1 cellular context compared by ENCODE assay signal in the genomic region with DNA sequence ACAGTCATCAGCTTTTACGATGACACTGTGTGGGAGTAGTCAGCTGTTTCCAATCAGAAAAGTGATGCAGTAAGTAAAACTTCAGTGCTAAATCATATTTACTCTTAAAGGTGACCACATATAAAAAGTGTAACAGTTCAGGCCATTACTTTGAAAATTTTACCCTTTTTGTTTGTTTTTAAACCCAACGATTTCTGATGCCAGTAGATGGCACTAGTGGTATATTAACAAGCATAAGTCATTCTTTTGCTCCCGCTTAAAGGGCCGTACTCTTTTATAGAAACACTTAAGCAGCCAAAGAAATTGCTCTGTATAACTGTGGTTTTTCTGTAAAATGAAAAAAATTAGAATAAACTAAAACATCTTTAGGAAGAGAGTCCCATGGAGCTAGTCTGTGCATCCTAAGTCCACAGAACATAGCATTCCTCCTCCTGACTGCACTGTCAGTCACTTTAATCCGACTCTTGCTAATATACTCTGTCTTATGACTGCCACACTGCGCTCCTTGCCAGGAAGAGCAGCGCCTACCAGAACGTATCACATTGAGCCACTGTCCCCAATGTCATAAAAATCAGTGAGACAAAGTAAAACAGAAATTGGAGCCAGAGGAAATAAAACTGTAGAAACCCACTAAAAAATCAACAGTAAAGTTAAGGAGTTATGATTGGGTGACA.
TF ChIP-seq lines count a peak whose summit lies in the region.

No MANE protein-coding gene starts in this region.

TF ChIP-seq in HEK293, 187 proteins besides CTCF, POLR2A, EP300 and RAD21 (continued from another document):
- TF ChIP-seq, protein P1, sequence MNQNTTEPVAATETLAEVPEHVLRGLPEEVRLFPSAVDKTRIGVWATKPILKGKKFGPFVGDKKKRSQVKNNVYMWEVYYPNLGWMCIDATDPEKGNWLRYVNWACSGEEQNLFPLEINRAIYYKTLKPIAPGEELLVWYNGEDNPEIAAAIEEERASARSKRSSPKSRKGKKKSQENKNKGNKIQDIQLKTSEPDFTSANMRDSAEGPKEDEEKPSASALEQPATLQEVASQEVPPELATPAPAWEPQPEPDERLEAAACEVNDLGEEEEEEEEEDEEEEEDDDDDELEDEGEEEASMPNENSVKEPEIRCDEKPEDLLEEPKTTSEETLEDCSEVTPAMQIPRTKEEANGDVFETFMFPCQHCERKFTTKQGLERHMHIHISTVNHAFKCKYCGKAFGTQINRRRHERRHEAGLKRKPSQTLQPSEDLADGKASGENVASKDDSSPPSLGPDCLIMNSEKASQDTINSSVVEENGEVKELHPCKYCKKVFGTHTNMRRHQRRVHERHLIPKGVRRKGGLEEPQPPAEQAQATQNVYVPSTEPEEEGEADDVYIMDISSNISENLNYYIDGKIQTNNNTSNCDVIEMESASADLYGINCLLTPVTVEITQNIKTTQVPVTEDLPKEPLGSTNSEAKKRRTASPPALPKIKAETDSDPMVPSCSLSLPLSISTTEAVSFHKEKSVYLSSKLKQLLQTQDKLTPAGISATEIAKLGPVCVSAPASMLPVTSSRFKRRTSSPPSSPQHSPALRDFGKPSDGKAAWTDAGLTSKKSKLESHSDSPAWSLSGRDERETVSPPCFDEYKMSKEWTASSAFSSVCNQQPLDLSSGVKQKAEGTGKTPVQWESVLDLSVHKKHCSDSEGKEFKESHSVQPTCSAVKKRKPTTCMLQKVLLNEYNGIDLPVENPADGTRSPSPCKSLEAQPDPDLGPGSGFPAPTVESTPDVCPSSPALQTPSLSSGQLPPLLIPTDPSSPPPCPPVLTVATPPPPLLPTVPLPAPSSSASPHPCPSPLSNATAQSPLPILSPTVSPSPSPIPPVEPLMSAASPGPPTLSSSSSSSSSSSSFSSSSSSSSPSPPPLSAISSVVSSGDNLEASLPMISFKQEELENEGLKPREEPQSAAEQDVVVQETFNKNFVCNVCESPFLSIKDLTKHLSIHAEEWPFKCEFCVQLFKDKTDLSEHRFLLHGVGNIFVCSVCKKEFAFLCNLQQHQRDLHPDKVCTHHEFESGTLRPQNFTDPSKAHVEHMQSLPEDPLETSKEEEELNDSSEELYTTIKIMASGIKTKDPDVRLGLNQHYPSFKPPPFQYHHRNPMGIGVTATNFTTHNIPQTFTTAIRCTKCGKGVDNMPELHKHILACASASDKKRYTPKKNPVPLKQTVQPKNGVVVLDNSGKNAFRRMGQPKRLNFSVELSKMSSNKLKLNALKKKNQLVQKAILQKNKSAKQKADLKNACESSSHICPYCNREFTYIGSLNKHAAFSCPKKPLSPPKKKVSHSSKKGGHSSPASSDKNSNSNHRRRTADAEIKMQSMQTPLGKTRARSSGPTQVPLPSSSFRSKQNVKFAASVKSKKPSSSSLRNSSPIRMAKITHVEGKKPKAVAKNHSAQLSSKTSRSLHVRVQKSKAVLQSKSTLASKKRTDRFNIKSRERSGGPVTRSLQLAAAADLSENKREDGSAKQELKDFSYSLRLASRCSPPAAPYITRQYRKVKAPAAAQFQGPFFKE (tag by site-specific recombination; IDR thresholded peaks at IDR 0.05; ENCODE audit: borderline replicate concordance): no peak
- TF ChIP-seq ZFP41 (tag by site-specific recombination; IDR thresholded peaks at IDR 0.05; ENCODE audit: borderline replicate concordance) (no peak), ZBTB21 (tag by site-specific recombination; IDR thresholded peaks at IDR 0.05) (no peak), ZNF426 (tag by site-specific recombination; IDR thresholded peaks at IDR 0.05) (no peak), ZNF112 (tag by site-specific recombination; IDR thresholded peaks at IDR 0.05) (no peak), OSR2 (tag by site-specific recombination; IDR thresholded peaks at IDR 0.05) (no peak), ZNF529 (tag by site-specific recombination; IDR thresholded peaks at IDR 0.05; ENCODE audit: insufficient replicate concordance) (no peak), ZXDB (tag by site-specific recombination; IDR thresholded peaks at IDR 0.05) (no peak), FEZF1 (tag by site-specific recombination; IDR thresholded peaks at IDR 0.05) (peak; percentile 61), ZNF654 (tag by site-specific recombination; IDR thresholded peaks at IDR 0.05; ENCODE audit: low read depth) (peak; percentile 93)
- TF ChIP-seq, protein P2, sequence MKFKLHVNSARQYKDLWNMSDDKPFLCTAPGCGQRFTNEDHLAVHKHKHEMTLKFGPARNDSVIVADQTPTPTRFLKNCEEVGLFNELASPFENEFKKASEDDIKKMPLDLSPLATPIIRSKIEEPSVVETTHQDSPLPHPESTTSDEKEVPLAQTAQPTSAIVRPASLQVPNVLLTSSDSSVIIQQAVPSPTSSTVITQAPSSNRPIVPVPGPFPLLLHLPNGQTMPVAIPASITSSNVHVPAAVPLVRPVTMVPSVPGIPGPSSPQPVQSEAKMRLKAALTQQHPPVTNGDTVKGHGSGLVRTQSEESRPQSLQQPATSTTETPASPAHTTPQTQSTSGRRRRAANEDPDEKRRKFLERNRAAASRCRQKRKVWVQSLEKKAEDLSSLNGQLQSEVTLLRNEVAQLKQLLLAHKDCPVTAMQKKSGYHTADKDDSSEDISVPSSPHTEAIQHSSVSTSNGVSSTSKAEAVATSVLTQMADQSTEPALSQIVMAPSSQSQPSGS (tag by site-specific recombination; IDR thresholded peaks at IDR 0.05; ENCODE audit: low read depth): no peak
- TF ChIP-seq, protein P3, sequence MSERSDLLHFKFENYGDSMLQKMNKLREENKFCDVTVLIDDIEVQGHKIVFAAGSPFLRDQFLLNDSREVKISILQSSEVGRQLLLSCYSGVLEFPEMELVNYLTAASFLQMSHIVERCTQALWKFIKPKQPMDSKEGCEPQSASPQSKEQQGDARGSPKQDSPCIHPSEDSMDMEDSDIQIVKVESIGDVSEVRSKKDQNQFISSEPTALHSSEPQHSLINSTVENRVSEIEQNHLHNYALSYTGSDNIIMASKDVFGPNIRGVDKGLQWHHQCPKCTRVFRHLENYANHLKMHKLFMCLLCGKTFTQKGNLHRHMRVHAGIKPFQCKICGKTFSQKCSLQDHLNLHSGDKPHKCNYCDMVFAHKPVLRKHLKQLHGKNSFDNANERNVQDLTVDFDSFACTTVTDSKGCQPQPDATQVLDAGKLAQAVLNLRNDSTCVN (tag by site-specific recombination; optimal IDR thresholded peaks at IDR 0.05): no peak
